In genomic region chr3:50028336-50028735, GRCh38 we compare ENCODE assay signal across 16 cellular contexts.
DNase-seq lines count a peak whose midpoint lies in the region; ATAC-seq, FAIRE-seq and TF ChIP-seq lines count a peak whose summit lies in the region.
"Had no signal": no experiment of that assay in that cellular context is flagged by ENCODE, and none has a peak within 500 bp of the region (broad histone marks: within the 10 kb centered on the region; RNA-seq: fewer than 3 reads in every experiment).

No MANE protein-coding gene starts in this region.

- no peaks in the 10 kb centered on the region for H3K4me1 Mint-ChIP-seq in activated CD4-positive, alpha-beta T cell treated with anti-CD3 and anti-CD28 coated beads for 36 hours

- peak overlapping the region; percentile 15 for H3K4me2 ChIP-seq in osteoblast (ENCODE audit: insufficient read depth, low read length)

- H2AFZ ChIP-seq in osteoblast (ENCODE audit: low read length): no peak overlapping the region

- peaks cover 14% of the 10 kb centered on the region for H3K79me2 ChIP-seq in osteoblast (ENCODE audit: insufficient read depth, low read length)

- H3K27ac ChIP-seq in osteoblast (ENCODE audit: low read depth, low read length) (peak overlapping the region; percentile 24), gastrocnemius medialis (no peak overlapping the region)
- H3K27ac ChIP-seq: heart right ventricle, neutrophil, testis had no signal

- H3K27ac Mint-ChIP-seq in activated CD4-positive, alpha-beta T cell treated with anti-CD3 and anti-CD28 coated beads for 36 hours: no peak overlapping the region
- H3K27ac Mint-ChIP-seq: activated CD8-positive, alpha-beta T cell treated with anti-CD3 and anti-CD28 coated beads for 36 hours; activated naive CD8-positive, alpha-beta T cell treated with anti-CD3 and anti-CD28 coated beads, Interleukin-2, amount 10 ng/mL, durations not matched to agents 7 days and 5 days had no signal

- no peak overlapping the region for H3K4me3 Mint-ChIP-seq in activated CD4-positive, alpha-beta T cell treated with anti-CD3 and anti-CD28 coated beads for 36 hours
- H3K4me3 Mint-ChIP-seq: activated CD8-positive, alpha-beta T cell treated with anti-CD3 and anti-CD28 coated beads for 36 hours; activated naive CD8-positive, alpha-beta T cell treated with anti-CD3 and anti-CD28 coated beads, Interleukin-2, amount 10 ng/mL, durations not matched to agents 7 days and 5 days had no signal

- peaks cover 5% of the 10 kb centered on the region for H4K20me1 ChIP-seq in osteoblast (ENCODE audit: insufficient read depth, low read length)

- in situ Hi-C loops in gastrocnemius medialis (cut with MboI; ENCODE audit: low sequenced_read_pairs in 4 of 4): no loop called here

- POLR2A ChIA-PET in activated CD4-positive, alpha-beta T cell treated with anti-CD3 and anti-CD28 coated beads for 36 hours (lab: Charles Lee): no interaction called here

- no peaks in the 10 kb centered on the region for H3K27me3 Mint-ChIP-seq in activated CD4-positive, alpha-beta T cell treated with anti-CD3 and anti-CD28 coated beads for 36 hours
- H3K27me3 Mint-ChIP-seq: activated CD8-positive, alpha-beta T cell treated with anti-CD3 and anti-CD28 coated beads for 36 hours; activated naive CD8-positive, alpha-beta T cell treated with anti-CD3 and anti-CD28 coated beads, Interleukin-2, amount 10 ng/mL, durations not matched to agents 7 days and 5 days had no signal

- TF ChIP-seq CTCF in epithelial cell of esophagus (IDR thresholded peaks at IDR 0.05; ENCODE audit: insufficient read depth, low read depth, low read length, missing control alignments) (no peak), osteoblast (IDR thresholded peaks at IDR 0.05; ENCODE audit: extremely low read depth, low read depth, low read length) (no peak), D721Med (IDR thresholded peaks at IDR 0.05; ENCODE audit: insufficient read depth, missing control alignments) (no peak), gastrocnemius medialis (IDR thresholded peaks at IDR 0.05 in 4 of 5, conservative IDR thresholded peaks at IDR 0.05 in 1 of 5) (no peak)

- H3K27me3 ChIP-seq in osteoblast (ENCODE audit: insufficient read depth, low read length): no peaks in the 10 kb centered on the region
- no peaks in the 10 kb centered on the region for H3K27me3 ChIP-seq in gastrocnemius medialis
- H3K27me3 ChIP-seq: heart right ventricle, neutrophil, testis had no signal

- H3K9me3 ChIP-seq in osteoblast (ENCODE audit: low read depth, low read length): no peaks in the 10 kb centered on the region
- H3K9me3 ChIP-seq in gastrocnemius medialis: no peaks in the 10 kb centered on the region
- H3K9me3 ChIP-seq: heart right ventricle, neutrophil, testis had no signal

- CTCF ChIA-PET in activated CD4-positive, alpha-beta T cell treated with anti-CD3 and anti-CD28 coated beads for 36 hours (lab: Charles Lee): interaction anchor here (0.6 kb wide), 1 partner anchor 85 kb away, joined by 3 read pairs; no protein-coding TSS in a partner anchor

- TF ChIP-seq POLR2A in gastrocnemius medialis (IDR thresholded peaks at IDR 0.05): no peak

- intact Hi-C loops in activated CD4-positive, alpha-beta T cell treated with anti-CD3 and anti-CD28 coated beads for 36 hours (cut with DNase I, micrococcal nuclease): no loop called here
- intact Hi-C loops in gastrocnemius medialis (cut with DNase I; ENCODE audit: low total_unique reads): no loop called here

- no peak overlapping the region for H3K4me3 ChIP-seq in epithelial cell of esophagus (ENCODE audit: low read length)
- no peak overlapping the region for H3K4me3 ChIP-seq in osteoblast (ENCODE audit: insufficient read depth, low read length)
- no peak overlapping the region for H3K4me3 ChIP-seq in gastrocnemius medialis
- H3K4me3 ChIP-seq: heart right ventricle, testis had no signal

- ATAC-seq in activated CD4-positive, alpha-beta T cell treated with anti-CD3 and anti-CD28 coated beads for 36 hours: no peak
- ATAC-seq in gastrocnemius medialis: no peak
- ATAC-seq: activated CD8-positive, alpha-beta T cell treated with anti-CD3 and anti-CD28 coated beads for 36 hours had no signal

- DNase-seq in EH (ENCODE audit: low read depth) (peak; percentile 69), RCC 7860 (ENCODE audit: low spot score) (peak; percentile 69), epithelial cell of esophagus (ENCODE audit: low read depth) (peak; percentile 2), osteoblast (ENCODE audit: insufficient read length, low spot score, missing footprints) (peak; percentile 80), D721Med (ENCODE audit: insufficient read length, low spot score) (no peak), gastrocnemius medialis (no peak)
- DNase-seq in activated CD4-positive, alpha-beta T cell treated with anti-CD3 and anti-CD28 coated beads for 36 hours: no peak
- DNase-seq in stimulated activated naive CD4-positive, alpha-beta T cell (lab: John Stamatoyannopoulos, UW): no peak
- DNase-seq: activated CD8-positive, alpha-beta T cell treated with anti-CD3 and anti-CD28 coated beads for 36 hours; activated naive CD8-positive, alpha-beta T cell treated with anti-CD3 and anti-CD28 coated beads, Interleukin-2, amount 10 ng/mL, durations not matched to agents 7 days and 5 days; C1 segment of cervical spinal cord; DMS79; heart right ventricle; stimulated activated CD4-positive, alpha-beta T cell treated with anti-CD3 and anti-CD28 coated beads, Interleukin-4, amount 100 ng/mL, for 1 hour; testis had no signal

- H3K36me3 Mint-ChIP-seq in activated CD4-positive, alpha-beta T cell treated with anti-CD3 and anti-CD28 coated beads for 36 hours (ENCODE audit: low read depth): peaks cover 23% of the 10 kb centered on the region

- H3K4me1 ChIP-seq in osteoblast (ENCODE audit: insufficient read depth, low read length) (peaks cover 11% of the 10 kb centered on the region), gastrocnemius medialis (no peaks in the 10 kb centered on the region)
- H3K4me1 ChIP-seq: testis had no signal

- no peaks in the 10 kb centered on the region for H3K9me3 Mint-ChIP-seq in activated CD4-positive, alpha-beta T cell treated with anti-CD3 and anti-CD28 coated beads for 36 hours (ENCODE audit: low read depth)

- peak; percentile 63 for FAIRE-seq in RCC 7860 (lab: Jason Lieb, UNC)
- no peak for FAIRE-seq in D721Med (lab: Jason Lieb, UNC)

- H3K36me3 ChIP-seq in osteoblast (ENCODE audit: insufficient read depth, low read length): peaks cover 3% of the 10 kb centered on the region
- H3K36me3 ChIP-seq in gastrocnemius medialis: no peaks in the 10 kb centered on the region

Comparison
In these comparisons a context has a peak if more than half of its experiments do, and no peak if none do; other contexts are left out.
1. DNase-seq: peak in EH (single experiment), RCC 7860 (single experiment), epithelial cell of esophagus (single experiment) and osteoblast (single experiment); none in activated CD4-positive, alpha-beta T cell treated with anti-CD3 and anti-CD28 coated beads for 36 hours (single experiment), D721Med (single experiment), stimulated activated naive CD4-positive, alpha-beta T cell (0 of 6) and gastrocnemius medialis (0 of 2).